Comparison of ENCODE assay signal across 40 cellular contexts in the genomic region with DNA sequence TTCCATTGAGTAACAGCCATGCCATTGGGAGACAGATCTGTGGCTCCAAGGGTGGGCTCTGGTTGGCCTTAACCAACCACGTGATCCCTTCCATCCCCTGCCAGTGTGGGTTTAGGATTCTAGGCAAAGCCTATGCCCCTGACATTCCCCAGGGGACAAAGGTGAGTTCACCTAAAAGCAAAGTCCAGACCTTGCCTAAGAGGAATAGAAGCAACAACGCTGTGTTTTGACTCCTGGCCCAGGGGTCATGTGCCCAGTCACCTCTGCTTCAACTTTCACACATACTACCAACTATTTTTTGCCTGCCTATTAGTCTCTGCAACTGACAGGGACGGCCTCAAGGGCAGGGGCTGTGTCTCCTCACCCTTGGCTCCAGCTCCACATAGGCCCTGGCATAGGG. TPM values are rescaled to one million over a fixed set of nuclear protein-coding genes. Genes with fewer than 3 reads are reported as not detected.
"Had no signal": no experiment of that assay in that cellular context is flagged by ENCODE, and none has a peak within 500 bp of the region (broad histone marks: within the 10 kb centered on the region; RNA-seq: fewer than 3 reads in every experiment).

No MANE protein-coding gene starts in this region.

- ATAC-seq: activated CD8-positive, alpha-beta memory T cell treated with anti-CD3 and anti-CD28 coated beads, Interleukin-2, amount 10 ng/mL, durations not matched to agents 7 days and 5 days; activated naive CD8-positive, alpha-beta T cell treated with anti-CD3 and anti-CD28 coated beads, Interleukin-2, amount 50 U/mL, for 24 hours had no signal

- H3K4me1 Mint-ChIP-seq: activated naive CD8-positive, alpha-beta T cell treated with anti-CD3 and anti-CD28 coated beads, Interleukin-2, amount 50 U/mL, for 24 hours had no signal

- H3K4me3 ChIP-seq: cardiac muscle cell, PC-9, SJCRH30, SK-N-MC had no signal

- H3K9me3 Mint-ChIP-seq: activated CD4-positive, alpha-beta memory T cell treated with anti-CD3 and anti-CD28 coated beads, Interleukin-2, amount 10 ng/mL, durations not matched to agents 7 days and 5 days; activated naive CD4-positive, alpha-beta T cell treated with anti-CD3 and anti-CD28 coated beads, Interleukin-2, amount 10 ng/mL, durations not matched to agents 7 days and 5 days; activated naive CD8-positive, alpha-beta T cell treated with anti-CD3 and anti-CD28 coated beads, Interleukin-2, amount 50 U/mL, for 24 hours had no signal

- H3K36me3 ChIP-seq: brain microvascular endothelial cell, cardiac muscle cell, SJCRH30, WERI-Rb-1 had no signal

- H3K4me3 Mint-ChIP-seq: activated CD4-positive, alpha-beta memory T cell treated with anti-CD3 and anti-CD28 coated beads, Interleukin-2, amount 10 ng/mL, durations not matched to agents 7 days and 5 days; activated CD8-positive, alpha-beta memory T cell treated with anti-CD3 and anti-CD28 coated beads, Interleukin-2, amount 10 ng/mL, durations not matched to agents 7 days and 5 days; activated naive CD4-positive, alpha-beta T cell treated with anti-CD3 and anti-CD28 coated beads, Interleukin-2, amount 10 ng/mL, durations not matched to agents 7 days and 5 days; activated naive CD8-positive, alpha-beta T cell; activated naive CD8-positive, alpha-beta T cell treated with anti-CD3 and anti-CD28 coated beads, Interleukin-2, amount 50 U/mL, for 24 hours had no signal

- H3K27ac ChIP-seq: brain microvascular endothelial cell, cardiac muscle cell, KMS-11, PC-9, RWPE1, SJCRH30, SK-N-MC, WERI-Rb-1 had no signal

- FAIRE-seq: RCC 7860 had no signal

- H3K27me3 ChIP-seq: brain microvascular endothelial cell, cardiac muscle cell, SJCRH30 had no signal

- H3K9me3 ChIP-seq: SJCRH30 had no signal

- H3K4me2 ChIP-seq: KMS-11, PC-9 had no signal

- H3K9ac ChIP-seq: KMS-11 had no signal

- H2AFZ ChIP-seq: PC-9 had no signal

- H3K27ac Mint-ChIP-seq: activated CD4-positive, alpha-beta memory T cell treated with anti-CD3 and anti-CD28 coated beads, Interleukin-2, amount 10 ng/mL, durations not matched to agents 7 days and 5 days; activated CD8-positive, alpha-beta memory T cell treated with anti-CD3 and anti-CD28 coated beads, Interleukin-2, amount 10 ng/mL, durations not matched to agents 7 days and 5 days; activated naive CD4-positive, alpha-beta T cell treated with anti-CD3 and anti-CD28 coated beads, Interleukin-2, amount 10 ng/mL, durations not matched to agents 7 days and 5 days; activated naive CD8-positive, alpha-beta T cell; activated naive CD8-positive, alpha-beta T cell treated with anti-CD3 and anti-CD28 coated beads, Interleukin-2, amount 50 U/mL, for 24 hours had no signal

- H3K27me3 Mint-ChIP-seq: activated CD4-positive, alpha-beta memory T cell treated with anti-CD3 and anti-CD28 coated beads, Interleukin-2, amount 10 ng/mL, durations not matched to agents 7 days and 5 days; activated CD8-positive, alpha-beta memory T cell treated with anti-CD3 and anti-CD28 coated beads, Interleukin-2, amount 10 ng/mL, durations not matched to agents 7 days and 5 days; activated naive CD8-positive, alpha-beta T cell; activated naive CD8-positive, alpha-beta T cell treated with anti-CD3 and anti-CD28 coated beads, Interleukin-2, amount 50 U/mL, for 24 hours had no signal

- DNase-seq: activated CD4-positive, alpha-beta memory T cell treated with anti-CD3 and anti-CD28 coated beads, Interleukin-2, amount 10 ng/mL, durations not matched to agents 7 days and 5 days; activated CD4-positive, alpha-beta T cell treated with anti-CD3 and anti-CD28 coated beads for 1 hour; activated CD4-positive, alpha-beta T cell treated with anti-CD3 and anti-CD28 coated beads for 48 hours; activated CD4-positive, CD25-positive, alpha-beta regulatory T cell; activated CD8-positive, alpha-beta memory T cell treated with anti-CD3 and anti-CD28 coated beads for 24 hours; activated CD8-positive, alpha-beta memory T cell treated with anti-CD3 and anti-CD28 coated beads, Interleukin-2, amount 10 ng/mL, durations not matched to agents 7 days and 5 days; activated CD8-positive, alpha-beta memory T cell treated with anti-CD3 and anti-CD28 coated beads, Interleukin-2, amount 50 U/mL, for 48 hours; activated effector memory CD4-positive, alpha-beta T cell treated with Interleukin-2 at 50 U/mL for 16 hours; activated naive CD4-positive, alpha-beta T cell treated with anti-CD3 and anti-CD28 coated beads, Interleukin-2, amount 10 ng/mL, durations not matched to agents 7 days and 5 days; activated naive CD8-positive, alpha-beta T cell treated with anti-CD3 and anti-CD28 coated beads, Interleukin-2, amount 50 U/mL, for 24 hours; activated T-cell treated with anti-CD3 and anti-CD28 coated beads, Interleukin-2, amount 50 U/mL, for 48 hours; anterior cingulate cortex; MM.1S; MV-4-11; NCI-H1092; NCI-H1436 treated with DMSO at 0.1 percent for 48 hours; NCI-H187; NCI-H2029 treated with DMSO at 0.1 percent for 48 hours; NCI-H2107; NCI-H2171; NCI-H510A; NCI-H526; NCI-H748 treated with DMSO at 0.1 percent for 48 hours; NK-92 treated with Interleukin-12 subunit alpha and Interleukin-12 subunit beta, amount 100 ng/mL, for 24 hours; PC-9; SHP77; SJCRH30; T1000; WERI-Rb-1 had no signal

- H3K36me3 Mint-ChIP-seq: activated CD8-positive, alpha-beta memory T cell treated with anti-CD3 and anti-CD28 coated beads, Interleukin-2, amount 10 ng/mL, durations not matched to agents 7 days and 5 days; activated naive CD4-positive, alpha-beta T cell treated with anti-CD3 and anti-CD28 coated beads, Interleukin-2, amount 10 ng/mL, durations not matched to agents 7 days and 5 days; activated naive CD8-positive, alpha-beta T cell had no signal

RNA-seq across cellular contexts. Expression of gene FAM3D, which starts 42.0 kb away (rescaled TPM):
- total RNA-seq: activated CD4-positive, alpha-beta memory T cell treated with anti-CD3 and anti-CD28 coated beads, Interleukin-2, amount 10 ng/mL, durations not matched to agents 7 days and 5 days; activated CD8-positive, alpha-beta memory T cell treated with anti-CD3 and anti-CD28 coated beads, Interleukin-2, amount 10 ng/mL, durations not matched to agents 7 days and 5 days; LHCN-M2; OCI-LY7; PC-9; SJCRH30; T-helper 1 cell treated with Interleukin-12 subunit alpha and Interleukin-12 subunit beta and Interleukin-4 antibody, amounts not matched to agents 30 ng/mL and 1 ng/mL, for 36 hours; T-helper 2 cell treated with Interferon-gamma antibody and Interleukin-4, amounts not matched to agents 100 ng/mL and 5 ng/mL, for 36 hours had no signal
- polyA plus RNA-seq: cardiac muscle cell had no signal

RNA-seq across cellular contexts. Expression of gene FAM107A, which starts 47.4 kb away (rescaled TPM):
- total RNA-seq: activated CD4-positive, alpha-beta memory T cell treated with anti-CD3 and anti-CD28 coated beads, Interleukin-2, amount 10 ng/mL, durations not matched to agents 7 days and 5 days; activated CD8-positive, alpha-beta memory T cell treated with anti-CD3 and anti-CD28 coated beads, Interleukin-2, amount 10 ng/mL, durations not matched to agents 7 days and 5 days; cardiac muscle cell; LHCN-M2; OCI-LY7; PC-9; T-helper 1 cell treated with Interleukin-12 subunit alpha and Interleukin-12 subunit beta and Interleukin-4 antibody, amounts not matched to agents 30 ng/mL and 1 ng/mL, for 36 hours; T-helper 2 cell treated with Interferon-gamma antibody and Interleukin-4, amounts not matched to agents 100 ng/mL and 5 ng/mL, for 36 hours had no signal
- polyA plus RNA-seq: cardiac muscle cell had no signal
